8 cellular contexts compared by ENCODE assay signal in genomic region chr1:1614954-1615255, GRCh38. TPM values are rescaled to one million over a fixed set of nuclear protein-coding genes. Genes with fewer than 3 reads are reported as not detected.
A peak's percentile ranks its signal among the peaks of the same experiment; 100 is the strongest.
DNase-seq lines count a peak whose midpoint lies in the region; ATAC-seq and TF ChIP-seq lines count a peak whose summit lies in the region.

No MANE protein-coding gene starts in this region.

- ATAC-seq in left cardiac atrium (no peak), aorta (ENCODE audit: low FRiP score) (no peak), GM21390 (IDR thresholded peaks at IDR 0.05; ENCODE audit: unreplicated experiment) (no peak), HG02884 (IDR thresholded peaks at IDR 0.05; ENCODE audit: unreplicated experiment) (no peak)

- no peak for DNase-seq in right atrium auricular region (ENCODE audit: low spot score)
- no peak for DNase-seq in left cardiac atrium
- no peak for DNase-seq in cardiac fibroblast (ENCODE audit: low read depth in 2 of 2)
- no peak for DNase-seq in aorta
- DNase-seq in DMS53 treated with DMSO at 0.1 percent for 48 hours (lab: John Stamatoyannopoulos, UW; ENCODE audit: unreplicated experiment), result no peak

- H3K27ac ChIP-seq in right atrium auricular region, result peak overlapping the region; percentile 100
- peak overlapping the region; percentile 100 for H3K27ac ChIP-seq in mucosa of rectum (ENCODE audit: low read depth in 2 of 2, low read length in 2 of 2)
- H3K27ac ChIP-seq in aorta (ENCODE audit: low read depth in 1 of 2, low read length in 2 of 2), result no peak overlapping the region

- H3K9me3 ChIP-seq in right atrium auricular region (no peaks in the 10 kb centered on the region), mucosa of rectum (ENCODE audit: control insufficient read depth in 2 of 2, low read length in 2 of 2) (no peaks in the 10 kb centered on the region), aorta (ENCODE audit: control insufficient read depth, low read length) (no peaks in the 10 kb centered on the region)

- peak overlapping the region; percentile 44 to 100 for H3K9ac ChIP-seq in mucosa of rectum (ENCODE audit: low read depth in 1 of 2, low read length in 2 of 2)

- H3K4me3 ChIP-seq in right atrium auricular region, result peak overlapping the region; percentile 97 to 100
- H3K4me3 ChIP-seq in cardiac fibroblast (replicated peaks in 1 of 2; ENCODE audit: low read depth in 2 of 2, low read length in 2 of 2), result peak overlapping the region; percentile 92 to 95
- H3K4me3 ChIP-seq in mucosa of rectum (ENCODE audit: low read length in 2 of 2), result peak overlapping the region; percentile 85 to 99
- H3K4me3 ChIP-seq in aorta (ENCODE audit: low read length in 2 of 2), result peak overlapping the region; percentile 23 to 46

- 0 to 1% methylated on average over 23 of the region's 23 CpGs for whole genome bisulfite sequencing in aorta, 2 donors

- no peak for TF ChIP-seq CTCF in right atrium auricular region (IDR thresholded peaks at IDR 0.05)
- no peak for TF ChIP-seq CTCF in cardiac fibroblast (IDR thresholded peaks at IDR 0.05; ENCODE audit: low read depth, low read length)

- H3K36me3 ChIP-seq in right atrium auricular region (no peaks in the 10 kb centered on the region), mucosa of rectum (ENCODE audit: control insufficient read depth in 2 of 2, insufficient read depth in 2 of 2, low read length in 2 of 2) (peaks cover 4% of the 10 kb centered on the region in 2 donors), aorta (ENCODE audit: control insufficient read depth in 1 of 2, insufficient read depth in 2 of 2, low read length in 1 of 2) (no peaks in the 10 kb centered on the region)

- intact Hi-C loops in left cardiac atrium (cut with DNase I) (loop anchor here in 1 of 2 donors (2.0 to 5.0 kb wide), 2 partner anchors 40 to 53 kb away; partner anchors contain the start of gene SSU72), aorta (cut with DNase I) (loop anchor here in 1 of 2 donors (1.0 kb wide), 1 partner anchor 41 kb away; the partner anchor contains the start of gene SSU72)

- H3K4me1 ChIP-seq in right atrium auricular region, result peaks cover 0 to 45% of the 10 kb centered on the region in 2 donors
- peaks cover 21 to 23% of the 10 kb centered on the region in 2 donors for H3K4me1 ChIP-seq in mucosa of rectum (ENCODE audit: control insufficient read depth in 2 of 2, insufficient read depth in 2 of 2, low read length in 2 of 2)
- no peaks in the 10 kb centered on the region for H3K4me1 ChIP-seq in aorta (ENCODE audit: control insufficient read depth in 1 of 2, insufficient read depth in 2 of 2, low read length in 2 of 2)

- H3K27me3 ChIP-seq in right atrium auricular region, result no peaks in the 10 kb centered on the region
- H3K27me3 ChIP-seq in mucosa of rectum (ENCODE audit: control insufficient read depth in 2 of 2, insufficient read depth in 2 of 2, low read length in 2 of 2), result no peaks in the 10 kb centered on the region
- no peaks in the 10 kb centered on the region for H3K27me3 ChIP-seq in aorta (ENCODE audit: control insufficient read depth in 1 of 2, insufficient read depth in 2 of 2, low read length in 1 of 2)

RNA-seq across cellular contexts. Expression of gene MIB2, which starts 0.4 kb away (rescaled TPM):
- 10 to 100 TPM; 42.4 to 45.6 TPM for total RNA-seq in right atrium auricular region
- total RNA-seq in left cardiac atrium, result 10 to 100 TPM; 56.4 to 58.1 TPM
- 10 to 100 TPM; 45.0 to 77.7 TPM for total RNA-seq in aorta
- 100 to 1,000 TPM in 1 of 2 donors, 10 to 100 TPM in 1; 20.4 to 220 TPM for polyA plus RNA-seq in aorta

RNA-seq across cellular contexts. Expression of gene FNDC10, which starts 15.0 kb away (rescaled TPM):
- total RNA-seq in right atrium auricular region (1 to 10 TPM; 2.5 to 2.7 TPM), left cardiac atrium (1 to 10 TPM; 1.3 to 2.5 TPM), aorta (1 to 10 TPM; 1.2 to 3.0 TPM)
- under 1 TPM; 0.38 to 0.50 TPM for polyA plus RNA-seq in aorta

RNA-seq across cellular contexts. Expression of gene MMP23B, which starts 17.1 kb away (rescaled TPM):
- total RNA-seq in right atrium auricular region (10 to 100 TPM; 17.5 to 26.9 TPM), left cardiac atrium (10 to 100 TPM in 1 of 2 donors, 1 to 10 TPM in 1; 9.5 to 11.0 TPM), aorta (10 to 100 TPM; 15.5 to 74.5 TPM)
- 100 to 1,000 TPM in 1 of 2 donors, 10 to 100 TPM in 1; 41.2 to 120 TPM for polyA plus RNA-seq in aorta

RNA-seq across cellular contexts. Expression of gene SSU72, which starts 40.2 kb away (rescaled TPM):
- total RNA-seq in right atrium auricular region (100 to 1,000 TPM in 1 of 2 donors, 10 to 100 TPM in 1; 98.3 to 121 TPM), left cardiac atrium (100 to 1,000 TPM; 107 to 118 TPM), aorta (10 to 100 TPM; 67.7 to 71.5 TPM)
- polyA plus RNA-seq in aorta, result 10 to 100 TPM; 65.0 to 92.8 TPM

RNA-seq across cellular contexts. Expression of gene CDK11B, which starts 43.9 kb away (rescaled TPM):
- total RNA-seq in right atrium auricular region (10 to 100 TPM; 16.2 to 19.7 TPM), left cardiac atrium (10 to 100 TPM; 17.0 to 18.8 TPM), aorta (10 to 100 TPM; 25.2 to 27.0 TPM)
- polyA plus RNA-seq in aorta, result 10 to 100 TPM; 42.3 to 44.7 TPM

Comparison
In these comparisons a context has a peak if more than half of its experiments do, and no peak if none do; other contexts are left out.
1. H3K27ac ChIP-seq: peak in right atrium auricular region (2 of 2) and mucosa of rectum (2 of 2); none in aorta (0 of 2).
2. H3K4me3 ChIP-seq: peak in every context shown above with its lines; median percentile 98 in right atrium auricular region; 94 in cardiac fibroblast; 92 in mucosa of rectum; 34 in aorta.